22 cellular contexts compared by ENCODE assay signal in the genomic region with DNA sequence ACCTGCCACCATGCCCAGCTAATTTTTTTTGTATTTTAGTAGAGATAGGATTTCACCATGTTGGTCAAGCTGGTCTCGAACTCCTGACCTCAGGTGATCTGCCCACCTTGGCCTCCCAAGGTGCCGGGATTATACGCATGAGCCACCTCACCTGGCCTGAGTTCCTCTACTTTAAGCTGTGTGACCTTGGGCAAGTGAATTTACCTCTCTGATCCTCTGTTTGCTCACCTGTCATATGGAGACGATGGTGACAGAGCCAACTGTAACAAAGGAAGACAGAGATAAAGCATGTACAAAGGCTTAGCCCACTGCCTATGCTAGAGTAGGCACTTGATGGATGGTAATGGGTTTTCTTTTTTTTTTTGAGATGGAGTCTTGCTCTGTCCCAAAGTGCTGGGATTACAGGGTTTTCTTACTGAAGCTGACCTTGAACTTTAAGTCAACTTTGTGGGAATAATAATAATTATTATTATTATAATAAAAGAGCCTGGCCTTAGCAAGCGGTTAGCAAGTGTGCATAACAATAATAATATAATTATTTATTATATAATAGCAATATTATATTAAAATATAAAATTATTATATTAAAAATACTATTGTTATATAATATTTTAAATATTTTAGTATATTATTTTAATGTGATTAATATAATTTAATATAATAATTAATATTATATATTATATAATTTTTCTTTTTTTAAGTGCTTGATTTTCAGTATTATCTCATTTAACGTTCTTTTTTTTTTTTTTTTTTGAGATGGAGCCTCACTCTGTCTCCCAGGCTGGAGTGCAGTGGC. TPM values are rescaled to one million over a fixed set of nuclear protein-coding genes. Genes with fewer than 3 reads are reported as not detected.
"Had no signal": no experiment of that assay in that cellular context is flagged by ENCODE, and none has a peak within 500 bp of the region (broad histone marks: within the 10 kb centered on the region; RNA-seq: fewer than 3 reads in every experiment).

No MANE protein-coding gene starts in this region.

- H3K4me1 ChIP-seq: neural progenitor cell, thyroid gland, upper lobe of right lung, vagina had no signal

- H3K4me3 ChIP-seq: esophagus squamous epithelium, hepatocyte, lung, neural progenitor cell, ovary, suprapubic skin, thyroid gland, upper lobe of right lung, vagina had no signal

- H3K27me3 ChIP-seq: hepatocyte, neural progenitor cell, ovary, suprapubic skin, thyroid gland, upper lobe of right lung, vagina had no signal

- H3K36me3 ChIP-seq: esophagus squamous epithelium, neural progenitor cell, ovary, suprapubic skin, thyroid gland, upper lobe of right lung, vagina had no signal

- H3K9me3 ChIP-seq: esophagus squamous epithelium, ovary, suprapubic skin, thyroid gland, upper lobe of right lung, vagina had no signal

- ATAC-seq: effector memory CD8-positive, alpha-beta T cell; left colon; left ventricle myocardium superior; natural killer cell treated with Interleukin-12 subunit alpha and Interleukin-12 subunit beta and Interleukin-15 and Interleukin-18, amount 100 ng/mL, for 72 hours; right cardiac atrium; stimulated activated effector memory CD8-positive, alpha-beta T cell treated with anti-CD3 and anti-CD28 coated beads, Interleukin-12 subunit alpha, Interleukin-12 subunit beta, amount 100 ng/mL, for 72 hours; stimulated activated naive CD8-positive, alpha-beta T cell treated with anti-CD3 and anti-CD28 coated beads, Interleukin-15, Interleukin-2, amounts not matched to agents 100 U/mL and 50 U/mL, for 24 hours; upper lobe of right lung had no signal

- H3K27ac ChIP-seq: hepatocyte, neural progenitor cell, ovary, thyroid gland, upper lobe of right lung, vagina had no signal

- DNase-seq: effector memory CD8-positive, alpha-beta T cell; esophagus squamous epithelium; foreskin fibroblast; left colon; left ventricle myocardium superior; mesenchymal stem cell; midbrain; nucleus accumbens; ovary; right cardiac atrium; stimulated activated CD4-positive, alpha-beta T cell treated with anti-CD3 and anti-CD28 coated beads, Interleukin-4, amount 100 ng/mL, for 1 hour; stimulated activated CD8-positive, alpha-beta memory T cell treated with anti-CD3 and anti-CD28 coated beads, Interleukin-4, amount 100 ng/mL, for 48 hours; stimulated activated naive CD8-positive, alpha-beta T cell treated with anti-CD3 and anti-CD28 coated beads, Interleukin-15, Interleukin-2, amounts not matched to agents 100 U/mL and 50 U/mL, for 24 hours; thyroid gland; upper lobe of right lung had no signal

RNA-seq across cellular contexts. Expression of gene ACER1, which starts 1.3 kb away (rescaled TPM):
- polyA plus RNA-seq: hepatocyte, right cardiac atrium had no signal
